9 cellular contexts compared by ENCODE assay signal in genomic region chr2:11208083-11208482, GRCh38.
"Had no signal": no experiment of that assay in that cellular context is flagged by ENCODE, and none has a peak within 500 bp of the region (broad histone marks: within the 10 kb centered on the region; RNA-seq: fewer than 3 reads in every experiment).

No MANE protein-coding gene starts in this region.

- H3K27ac ChIP-seq: GM23248, HL-60 had no signal

- ATAC-seq: HCT116, HepG2 had no signal

- H3K9me3 ChIP-seq: HAP-1 had no signal

- H3K4me3 Mint-ChIP-seq: HFFc6, IgD-negative memory B cell had no signal

- H3K27ac Mint-ChIP-seq: HFFc6, IgD-negative memory B cell had no signal

- H3K9me3 Mint-ChIP-seq: HFFc6, IgD-negative memory B cell had no signal

- H3K27me3 Mint-ChIP-seq: IgD-negative memory B cell had no signal

- DNase-seq: GM23248, GOT3, H7, HFFc6 had no signal

- H3K4me3 ChIP-seq: GM23248, HAP-1 had no signal

- FAIRE-seq: HepG2 had no signal
